ENCODE assay signal across 24 cellular contexts in genomic region chr12:120917748-120918147, GRCh38. TPM values are rescaled to one million over a fixed set of nuclear protein-coding genes. Genes with fewer than 3 reads are reported as not detected.
DNase-seq lines count a peak whose midpoint lies in the region; ATAC-seq, FAIRE-seq and TF ChIP-seq lines count a peak whose summit lies in the region.
"Had no signal": no experiment of that assay in that cellular context is flagged by ENCODE, and none has a peak within 500 bp of the region (broad histone marks: within the 10 kb centered on the region; RNA-seq: fewer than 3 reads in every experiment).

No MANE protein-coding gene starts in this region.

- H3K36me3 Mint-ChIP-seq in activated CD4-positive, alpha-beta T cell treated with anti-CD3 and anti-CD28 coated beads for 36 hours (ENCODE audit: low read depth) = peaks cover 5% of the 10 kb centered on the region
- H3K36me3 Mint-ChIP-seq: CD8-positive, alpha-beta T cell had no signal

- intact Hi-C loops in K562 (cut with micrococcal nuclease) = no loop called here
- intact Hi-C loops in sciatic nerve (cut with DNase I) = no loop called here
- intact Hi-C loops in activated CD4-positive, alpha-beta T cell treated with anti-CD3 and anti-CD28 coated beads for 36 hours (cut with DNase I, micrococcal nuclease) = no loop called here
- intact Hi-C loops in PC-3 (cut with micrococcal nuclease) = no loop called here

- H3K4me2 ChIP-seq in K562 (ENCODE audit: insufficient read depth, low read length) = no peak overlapping the region
- no peak overlapping the region for H3K4me2 ChIP-seq in PC-3 (ENCODE audit: low read length)
- H3K4me2 ChIP-seq: BLaER1 had no signal

- no peak overlapping the region for H3K4me3 Mint-ChIP-seq in activated CD4-positive, alpha-beta T cell treated with anti-CD3 and anti-CD28 coated beads for 36 hours
- H3K4me3 Mint-ChIP-seq: CD14-positive monocyte; CD4-positive, alpha-beta T cell; CD8-positive, alpha-beta T cell had no signal

- H4K20me1 ChIP-seq in K562 (replicated peaks; ENCODE audit: control insufficient read depth, insufficient read depth, low read length) (no peaks in the 10 kb centered on the region), PC-3 (ENCODE audit: low read length) (no peaks in the 10 kb centered on the region)
- H4K20me1 ChIP-seq: BLaER1 had no signal

- peaks cover 11% of the 10 kb centered on the region for H3K9me3 Mint-ChIP-seq in activated CD4-positive, alpha-beta T cell treated with anti-CD3 and anti-CD28 coated beads for 36 hours (ENCODE audit: low read depth)

- no peak for TF ChIP-seq EP300 in K562 (IDR thresholded peaks at IDR 0.05; ENCODE audit: low read length)

- 26% methylated on average over 2 of the region's 2 CpGs for WGBS in K562 (ENCODE audit: insufficient coverage, low coverage, missing lambda C conversion rate)

- H3K4me1 ChIP-seq in HEK293 (ENCODE audit: control insufficient read depth, insufficient read depth, low read length) (no peaks in the 10 kb centered on the region), K562 (replicated peaks in 1 of 2; ENCODE audit: control insufficient read depth in 2 of 2, insufficient read depth in 2 of 2, low read length in 2 of 2) (no peaks in the 10 kb centered on the region; a peak in 1 of 5 replicates), PC-3 (ENCODE audit: insufficient read depth, low read length) (no peaks in the 10 kb centered on the region)
- H3K4me1 ChIP-seq: BE2C, BLaER1, Caco-2 had no signal

- no peak for ATAC-seq in K562
- no peak for ATAC-seq in sciatic nerve
- no peak for ATAC-seq in activated CD4-positive, alpha-beta T cell treated with anti-CD3 and anti-CD28 coated beads for 36 hours
- ATAC-seq in PC-3 = no peak
- ATAC-seq: CD8-positive, alpha-beta T cell had no signal

- TF ChIP-seq RAD21 in K562 (CRISPR knock-in tag; conservative IDR thresholded peaks at IDR 0.05 in 1 of 2, IDR thresholded peaks at IDR 0.05 in 1 of 2) = no peak

- no peaks in the 10 kb centered on the region for H3K9me2 ChIP-seq in PC-3 (replicated peaks; ENCODE audit: low read length)

- no peak for DNase-seq in K562 (ENCODE audit: extremely low read depth in 1 of 4, low spot score in 3 of 4)
- peak; percentile 15 for DNase-seq in islet precursor cell
- DNase-seq in sciatic nerve (ENCODE audit: low spot score) = peak; percentile 9
- no peak for DNase-seq in activated CD4-positive, alpha-beta T cell treated with anti-CD3 and anti-CD28 coated beads for 36 hours
- DNase-seq in effector CD8-positive, alpha-beta T cell (lab: John Stamatoyannopoulos, UW) = no peak
- no peak for DNase-seq in PC-3
- DNase-seq: 8988T; ACHN; BE2C; C1 segment of cervical spinal cord; Caco-2; Calu3; CD4-positive, alpha-beta T cell; CD8-positive, alpha-beta T cell; DMS79 treated with DMSO at 0.1 percent for 48 hours; GF-D8 had no signal

- no peak for TF ChIP-seq POLR2A in K562 (conservative IDR thresholded peaks at IDR 0.05)

- H3K36me3 ChIP-seq in HEK293 (ENCODE audit: control insufficient read depth in 2 of 2, insufficient read depth in 1 of 2, low read length in 2 of 2) (no peaks in the 10 kb centered on the region), K562 (ENCODE audit: control insufficient read depth, insufficient read depth, low read length) (no peaks in the 10 kb centered on the region), PC-3 (ENCODE audit: low read depth, low read length) (no peaks in the 10 kb centered on the region)
- H3K36me3 ChIP-seq: BE2C, BLaER1 had no signal

- TF ChIP-seq CTCF in HEK293 (tag by site-specific recombination; IDR thresholded peaks at IDR 0.05) (no peak), K562 (IDR thresholded peaks at IDR 0.05 in 2 of 3, conservative IDR thresholded peaks at IDR 0.05 in 1 of 3; ENCODE audit: insufficient read depth in 2 of 3, low read depth in 1 of 3, low read length in 3 of 3) (no peak), PC-3 (conservative IDR thresholded peaks at IDR 0.05; ENCODE audit: low read depth, low read length) (no peak)

- H3K4me3 ChIP-seq in HEK293 (ENCODE audit: low read depth, low read length) (no peak overlapping the region), K562 (no peak overlapping the region), PC-3 (ENCODE audit: low read length) (no peak overlapping the region)
- H3K4me3 ChIP-seq: BLaER1 had no signal

- H3K27me3 Mint-ChIP-seq in activated CD4-positive, alpha-beta T cell treated with anti-CD3 and anti-CD28 coated beads for 36 hours = no peaks in the 10 kb centered on the region
- H3K27me3 Mint-ChIP-seq: CD4-positive, alpha-beta T cell had no signal

- in situ Hi-C loops in K562 (cut with MboI) = no loop called here

- no peak overlapping the region for H3K27ac Mint-ChIP-seq in activated CD4-positive, alpha-beta T cell treated with anti-CD3 and anti-CD28 coated beads for 36 hours
- H3K27ac Mint-ChIP-seq: CD14-positive monocyte; CD4-positive, alpha-beta T cell; CD8-positive, alpha-beta T cell had no signal

- no peaks in the 10 kb centered on the region for H3K79me2 ChIP-seq in K562 (ENCODE audit: control insufficient read depth, insufficient read depth, low read length)
- no peaks in the 10 kb centered on the region for H3K79me2 ChIP-seq in PC-3 (ENCODE audit: low read length)

- FAIRE-seq in K562 (lab: Jason Lieb, UNC) = no peak
- FAIRE-seq: A204.1, D721Med, G401.6, GM12891, GM19239 had no signal

- BruUV-seq in K562 (replicated peaks; lab: Mats Ljungman, UMichigan) = no TSS peak
- no TSS peak for BruUV-seq in PC-3 (replicated peaks; lab: Mats Ljungman, UMichigan)

- H3K27me3 ChIP-seq in K562 (ENCODE audit: control insufficient read depth in 2 of 2, insufficient read depth in 2 of 2, low read length in 2 of 2) = no peaks in the 10 kb centered on the region
- no peaks in the 10 kb centered on the region for H3K27me3 ChIP-seq in PC-3 (ENCODE audit: low read length)
- H3K27me3 ChIP-seq: BLaER1 had no signal

- no peak overlapping the region for H3K27ac ChIP-seq in HEK293 (ENCODE audit: extremely low read depth, low read depth, low read length)
- H3K27ac ChIP-seq in K562 (ENCODE audit: extremely low read depth, low read depth, low read length) = no peak overlapping the region
- no peak overlapping the region for H3K27ac ChIP-seq in PC-3 (ENCODE audit: low read length)
- H3K27ac ChIP-seq: BLaER1 had no signal

- H3F3A ChIP-seq in PC-3 (ENCODE audit: low read length, unreplicated experiment) = no peaks in the 10 kb centered on the region

- no peaks in the 10 kb centered on the region for H3K4me1 Mint-ChIP-seq in activated CD4-positive, alpha-beta T cell treated with anti-CD3 and anti-CD28 coated beads for 36 hours
- H3K4me1 Mint-ChIP-seq: CD14-positive monocyte had no signal

- no peaks in the 10 kb centered on the region for H3K9me1 ChIP-seq in K562 (ENCODE audit: control insufficient read depth, insufficient read depth, low read length)

- POLR2A ChIA-PET in HEK293 (lab: Yijun Ruan, JAX) (no interaction called here), K562 (lab: Yijun Ruan, JAX) (interaction anchor here (0.9 kb wide), 1 partner anchor 16 kb away, joined by 3 read pairs; no protein-coding TSS in a partner anchor), PC-3 (lab: Charles Lee; ENCODE audit: unreplicated experiment) (no interaction called here)
- POLR2A ChIA-PET in activated CD4-positive, alpha-beta T cell treated with anti-CD3 and anti-CD28 coated beads for 36 hours (lab: Charles Lee) = no interaction called here

- H3K9ac ChIP-seq in K562 (ENCODE audit: insufficient read depth in 1 of 2, low read depth in 2 of 2, low read length in 2 of 2) = no peak overlapping the region
- no peak overlapping the region for H3K9ac ChIP-seq in PC-3 (ENCODE audit: low read length)
- H3K9ac ChIP-seq: BLaER1 had no signal

- no peak overlapping the region for H2AFZ ChIP-seq in K562 (ENCODE audit: low read depth, low read length)
- H2AFZ ChIP-seq in PC-3 (ENCODE audit: low read length) = no peak overlapping the region

- CTCF ChIA-PET in HEK293 (lab: Yijun Ruan, JAX) (no interaction called here), K562 (lab: Yijun Ruan, JAX; ENCODE audit: low intra/inter-chr PET ratio) (no interaction called here), PC-3 (lab: Charles Lee) (no interaction called here)
- CTCF ChIA-PET in activated CD4-positive, alpha-beta T cell treated with anti-CD3 and anti-CD28 coated beads for 36 hours (lab: Charles Lee) = interaction anchor here (0.9 kb wide), 1 partner anchor 26 kb away, joined by 3 read pairs; no protein-coding TSS in a partner anchor

- H3K9me3 ChIP-seq in HEK293 (ENCODE audit: control insufficient read depth, insufficient read depth, low read depth, low read length) (no peaks in the 10 kb centered on the region), K562 (replicated peaks; ENCODE audit: control insufficient read depth, insufficient read depth, low read depth, low read length) (peaks cover 7% of the 10 kb centered on the region; the same call in 1 of the 2 replicates), PC-3 (ENCODE audit: low read length) (no peaks in the 10 kb centered on the region)
- H3K9me3 ChIP-seq: BE2C had no signal

TF ChIP-seq in HEK293, 187 proteins besides CTCF, POLR2A, EP300 and RAD21 (continues in another document):
- TF ChIP-seq ZNF341 (tag by site-specific recombination; IDR thresholded peaks at IDR 0.05; ENCODE audit: low read depth) (no peak), SETDB1 (IDR thresholded peaks at IDR 0.05; ENCODE audit: insufficient read length, low read length) (peak; percentile 16)

RNA-seq across cellular contexts. Expression of gene SPPL3, which starts 13.6 kb away (rescaled TPM):
- total RNA-seq in K562 (2011; cell fraction: chromatin; rRNA removed; ENCODE audit: low replicate concordance) = 25.1 and 48.4 TPM in 2 replicates
- 15.8 and 16.1 TPM in 2 replicates for total RNA-seq in K562 (2011; cell fraction: nucleolus; rRNA removed)
- total RNA-seq in K562 (2011; cell fraction: nucleoplasm; rRNA removed) = 39.8 and 62.4 TPM in 2 replicates
- total RNA-seq in K562 (2014; rRNA removed) (2.9 and 4.2 TPM in 2 replicates), K562 (2014; rRNA removed; fragmentation: Illumina TruSeq; extraction: Trizol) (7.1 and 8.3 TPM in 2 replicates), K562 (2015; rRNA removed; fragmentation: Illumina TruSeq; extraction: Trizol) (6.9 and 7.4 TPM in 2 replicates), K562 (2021) (21.6 and 23.8 TPM in 2 replicates), sciatic nerve (58.5 TPM), PC-3 (2014; rRNA removed) (18.8 and 20.3 TPM in 2 replicates)
- polyA plus RNA-seq in K562 (2011; rRNA removed) (6.4 and 7.4 TPM in 2 replicates), K562 (2014; fragmentation: Illumina TruSeq; extraction: Trizol) (28.6 and 32.1 TPM in 2 replicates), K562 (2014; fragmentation: Nextera tagmentation; extraction: Ambion mirVana) (1 to 10 TPM; 3.8 to 5.3 TPM), K562 (2014; rRNA removed) (6.2 and 6.6 TPM in 2 replicates)
- 10.3 and 12.7 TPM in 2 replicates for polyA plus RNA-seq in K562 (2011; cell fraction: cytosol; rRNA removed)
- polyA plus RNA-seq in K562 (2011; cell fraction: nucleus; rRNA removed) = 7.9 and 10.3 TPM in 2 replicates
- 9.3 and 23.9 TPM in 2 replicates for polyA plus RNA-seq in K562 (2012)
- 13.7 and 19.4 TPM in 2 replicates for polyA minus RNA-seq in K562 (2011; rRNA and poly(A)+ RNA removed)
- polyA minus RNA-seq in K562 (2011; cell fraction: cytosol; rRNA and poly(A)+ RNA removed) = 14.9 and 19.3 TPM in 2 replicates
- polyA minus RNA-seq in K562 (2011; cell fraction: nucleus; rRNA and poly(A)+ RNA removed) = 6.1 and 6.2 TPM in 2 replicates
- 10 to 100 TPM; 29.5 to 48.2 TPM for total RNA-seq in activated CD4-positive, alpha-beta T cell treated with anti-CD3 and anti-CD28 coated beads for 36 hours

Comparison
In these comparisons a context has a peak if more than half of its experiments do, and no peak if none do; other contexts are left out.
1. DNase-seq: peak in islet precursor cell (single experiment) and sciatic nerve (single experiment); none in K562 (0 of 4), activated CD4-positive, alpha-beta T cell treated with anti-CD3 and anti-CD28 coated beads for 36 hours (single experiment), effector CD8-positive, alpha-beta T cell (single experiment) and PC-3 (single experiment).
2. Of the 44 proteins assayed by ChIP-seq in both K562 and HEK293: peak only in K562: TRIM28; only in HEK293: SETDB1; in both: none; in neither: 42.